Comparison of ENCODE assay signal across 1 cellular context in the genomic region with DNA sequence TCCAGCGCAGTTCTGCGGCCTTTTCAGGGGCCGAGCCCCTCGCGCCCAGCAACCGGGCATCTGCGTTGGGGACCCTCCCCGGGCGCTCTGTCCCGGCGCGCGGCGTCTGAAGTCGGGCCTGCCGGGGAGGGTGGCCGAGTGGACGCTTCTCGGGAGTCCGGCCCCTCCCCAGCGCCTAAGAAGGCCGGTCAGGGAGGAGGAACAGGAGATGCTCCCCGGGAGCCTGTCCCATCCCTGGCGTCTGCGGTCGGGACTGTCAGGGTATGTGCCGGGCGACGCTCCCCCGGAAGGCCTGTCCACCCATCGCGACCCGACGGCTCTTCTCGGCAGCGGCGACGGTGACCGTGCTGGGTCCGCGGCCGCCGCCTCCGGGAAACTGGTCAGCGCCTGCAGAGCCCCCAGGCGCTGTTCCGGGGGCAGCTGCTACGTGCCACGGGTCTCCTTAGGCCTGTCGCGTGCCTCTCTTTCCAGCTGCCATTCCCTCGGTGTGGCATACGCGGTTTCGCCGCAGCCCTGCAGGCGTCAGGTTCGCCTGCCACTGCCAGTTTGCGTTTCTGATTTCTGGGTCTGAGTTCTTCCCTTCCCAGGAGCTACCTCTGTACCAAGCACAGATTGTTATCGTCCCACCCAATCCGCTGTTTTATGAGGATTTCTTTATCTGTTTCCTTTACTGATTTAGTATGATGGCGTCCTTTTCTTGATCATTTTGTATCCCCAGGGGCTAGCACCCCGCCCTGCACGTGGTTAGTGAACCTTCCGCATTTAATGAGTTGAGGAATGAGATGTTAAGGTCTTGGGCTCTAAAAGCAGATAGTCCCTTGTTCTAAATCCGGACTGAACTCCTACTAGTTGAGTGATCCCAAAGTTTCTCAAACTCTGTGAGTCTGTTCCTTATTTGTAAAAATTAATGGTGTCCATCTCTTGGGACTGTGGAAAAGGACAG.
TF ChIP-seq lines count a peak whose summit lies in the region.

No MANE protein-coding gene starts in this region.

TF ChIP-seq in GM12878, 131 proteins besides CTCF, POLR2A, EP300 and RAD21:
- TF ChIP-seq SMAD1 (IDR thresholded peaks at IDR 0.05; ENCODE audit: low read depth, partially characterized antibody) (no peak), BACH1 (IDR thresholded peaks at IDR 0.05; ENCODE audit: borderline replicate concordance) (peak; percentile 60; the same call in 1 of the 2 replicates), IKZF2 (IDR thresholded peaks at IDR 0.05) (peak; percentile 21 to 50; a peak in 1 of 4 replicates), ZBTB4 (CRISPR knock-in tag; IDR thresholded peaks at IDR 0.05) (no peak), TCF3 (IDR thresholded peaks at IDR 0.05; ENCODE audit: borderline replicate concordance, insufficient read depth, low read depth, low read length) (no peak), GATAD2B (conservative IDR thresholded peaks at IDR 0.05; ENCODE audit: low read depth) (0 out of 2 replicates have a peak, but pooled peaks have one; percentile 38), NFIC (IDR thresholded peaks at IDR 0.05; ENCODE audit: low read depth, low read length) (no peak), RAD51 (IDR thresholded peaks at IDR 0.05) (peak; percentile 78), RB1 (IDR thresholded peaks at IDR 0.05; ENCODE audit: borderline replicate concordance) (no peak), CBX5 (IDR thresholded peaks at IDR 0.05; ENCODE audit: low read depth) (no peak), MLLT1 (IDR thresholded peaks at IDR 0.05) (0 out of 2 replicates have a peak, but pooled peaks have one; percentile 11), MEF2B (IDR thresholded peaks at IDR 0.05; ENCODE audit: partially characterized antibody, poor library complexity, severe bottlenecking) (peak; percentile 81), GABPA (IDR thresholded peaks at IDR 0.05; ENCODE audit: low read depth) (no peak), MXI1 (IDR thresholded peaks at IDR 0.05; ENCODE audit: low read depth, low read length) (peak; percentile 69; the same call in 1 of the 2 replicates), SMARCA5 (IDR thresholded peaks at IDR 0.05) (no peak; the same call in 1 of the 2 replicates), PAX5 (IDR thresholded peaks at IDR 0.05; ENCODE audit: borderline replicate concordance, low read depth, low read length) (no peak), SP1 (IDR thresholded peaks at IDR 0.05; ENCODE audit: low read depth, low read length) (no peak), MTA3 (IDR thresholded peaks at IDR 0.05; ENCODE audit: borderline replicate concordance, low read length) (0 out of 2 replicates have a peak, but pooled peaks have one; percentile 8), HDGF (IDR thresholded peaks at IDR 0.05) (0 out of 2 replicates have a peak, but pooled peaks have one; percentile 32), CHD1 (IDR thresholded peaks at IDR 0.05; ENCODE audit: low read depth, low read length) (0 out of 2 replicates have a peak, but pooled peaks have one; percentile 18), SUPT20H (IDR thresholded peaks at IDR 0.05; ENCODE audit: borderline replicate concordance, control insufficient read depth, low read depth, low read length) (no peak), IKZF1 (conservative IDR thresholded peaks at IDR 0.05) (peak; percentile 88), PAX8 (IDR thresholded peaks at IDR 0.05) (no peak), MTA2 (IDR thresholded peaks at IDR 0.05; ENCODE audit: low read depth) (no peak), KDM1A (IDR thresholded peaks at IDR 0.05; ENCODE audit: borderline replicate concordance) (no peak), KAT2A (conservative IDR thresholded peaks at IDR 0.05; ENCODE audit: control insufficient read depth, low read depth, low read length) (no peak), ELK1 (IDR thresholded peaks at IDR 0.05; ENCODE audit: low read depth, low read length) (no peak), ZNF217 (IDR thresholded peaks at IDR 0.05) (0 out of 2 replicates have a peak, but pooled peaks have one; percentile 13), BHLHE40 (IDR thresholded peaks at IDR 0.05; ENCODE audit: borderline replicate concordance in 1 of 2, low read depth in 2 of 2, low read length in 1 of 2) (peak; percentile 86 to 93), RBBP5 (conservative IDR thresholded peaks at IDR 0.05) (no peak), MYC (IDR thresholded peaks at IDR 0.05; ENCODE audit: insufficient read depth, insufficient read length, insufficient replicate concordance, low read length, severe bottlenecking) (peak; percentile 31), NBN (IDR thresholded peaks at IDR 0.05) (peak; percentile 45; the same call in 1 of the 2 replicates), RELA (IDR thresholded peaks at IDR 0.05; ENCODE audit: borderline replicate concordance, partially characterized antibody) (no peak), YY1 (IDR thresholded peaks at IDR 0.05; ENCODE audit: low read depth, low read length) (peak; percentile 35; the same call in 1 of the 2 replicates), RUNX3 (IDR thresholded peaks at IDR 0.05; ENCODE audit: low read length) (peak; percentile 71), ATF7 (IDR thresholded peaks at IDR 0.05; ENCODE audit: low read depth) (no peak), CBFB (IDR thresholded peaks at IDR 0.05; ENCODE audit: low read depth) (no peak), LARP7 (IDR thresholded peaks at IDR 0.05) (peak; percentile 33), KLF5 (IDR thresholded peaks at IDR 0.05; ENCODE audit: partially characterized antibody) (no peak)
- TF ChIP-seq, protein P1, sequence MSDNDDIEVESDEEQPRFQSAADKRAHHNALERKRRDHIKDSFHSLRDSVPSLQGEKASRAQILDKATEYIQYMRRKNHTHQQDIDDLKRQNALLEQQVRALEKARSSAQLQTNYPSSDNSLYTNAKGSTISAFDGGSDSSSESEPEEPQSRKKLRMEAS (IDR thresholded peaks at IDR 0.05; ENCODE audit: low read depth, low read length), result peak; percentile 91
